ENCODE assay signal across 8 cellular contexts in genomic region chr2:88626171-88627054, GRCh38. TPM values are rescaled to one million over a fixed set of nuclear protein-coding genes. Genes with fewer than 3 reads are reported as not detected.
DNase-seq lines count a peak whose midpoint lies in the region; ATAC-seq and TF ChIP-seq lines count a peak whose summit lies in the region.

No MANE protein-coding gene starts in this region.

- intact Hi-C loops in activated B cell treated with CpG ODN at 0.5 μM for 24 hours (cut with micrococcal nuclease) (loop anchor here (1.0 to 5.0 kb wide), 8 partner anchors 10 to 610 kb away; partner anchors contain the start of genes RNU2-63P and RPIA), left lung (cut with DNase I) (no loop called here)

- H3K4me3 ChIP-seq in choroid plexus epithelial cell (ENCODE audit: low read depth, low read length): peak overlapping the region; percentile 99
- peak overlapping the region; percentile 75 to 93 for H3K4me3 ChIP-seq in left lung

- H3K4me1 ChIP-seq in left lung: peaks cover 7 to 46% of the 10 kb centered on the region in 2 donors

- H3K4me3 Mint-ChIP-seq in activated B cell treated with CpG ODN at 0.5 μM for 24 hours: peak overlapping the region; percentile 97

- H3K36me3 Mint-ChIP-seq in activated B cell treated with CpG ODN at 0.5 μM for 24 hours (ENCODE audit: low read depth): peaks cover 6% of the 10 kb centered on the region

- POLR2A ChIA-PET in activated B cell treated with CpG ODN at 0.5 μM for 24 hours (lab: Charles Lee): interaction anchor here (0.6 to 3.8 kb wide), 9 partner anchors 8 to 35 kb away, joined by 3 to 59 read pairs (median 6); no protein-coding TSS in a partner anchor

- H3K27ac ChIP-seq in left lung: peak overlapping the region; percentile 97 to 99

- ATAC-seq in HG03460 (IDR thresholded peaks at IDR 0.05; ENCODE audit: unreplicated experiment) (peak; percentile 1), activated B cell treated with CpG ODN at 0.5 μM for 24 hours (ENCODE audit: low read depth) (peak; percentile 0), left lung (no peak)

- H3K36me3 ChIP-seq in left lung: no peaks in the 10 kb centered on the region

- CTCF ChIA-PET in activated B cell treated with CpG ODN at 0.5 μM for 24 hours (lab: Charles Lee): interaction anchor here (0.8 to 1.6 kb wide), 3 partner anchors 10 to 33 kb away, joined by 3 to 5 read pairs (median 3); no protein-coding TSS in a partner anchor

- TF ChIP-seq CTCF in activated B cell treated with CpG ODN at 0.5 μM for 24 hours (IDR thresholded peaks at IDR 0.05): no peak
- TF ChIP-seq CTCF in choroid plexus epithelial cell (conservative IDR thresholded peaks at IDR 0.05; ENCODE audit: low read depth, low read length): no peak
- TF ChIP-seq CTCF in left lung (IDR thresholded peaks at IDR 0.05): no peak

- H3K9me3 ChIP-seq in left lung: no peaks in the 10 kb centered on the region

- H3K27me3 ChIP-seq in left lung: no peaks in the 10 kb centered on the region

- no peaks in the 10 kb centered on the region for H3K27me3 Mint-ChIP-seq in activated B cell treated with CpG ODN at 0.5 μM for 24 hours

- no peaks in the 10 kb centered on the region for H3K9me3 Mint-ChIP-seq in activated B cell treated with CpG ODN at 0.5 μM for 24 hours

- DNase-seq in NCI-H2227 (lab: John Stamatoyannopoulos, UW; ENCODE audit: unreplicated experiment): peak; percentile 62
- no peak for DNase-seq in NCI-H2227 treated with DMSO at 0.1 percent for 48 hours (lab: John Stamatoyannopoulos, UW)
- DNase-seq in activated B cell treated with CpG ODN at 0.5 μM for 24 hours: peak; percentile 55
- DNase-seq in choroid plexus epithelial cell (ENCODE audit: low read depth): no peak
- DNase-seq in left lung: peak; percentile 47 to 87
- peak; percentile 35 to 37 for DNase-seq in stimulated activated CD4-positive, alpha-beta T cell treated with anti-CD3 and anti-CD28 coated beads, Interleukin-4, amount 100 ng/mL, for 4 hours
- no peak for DNase-seq in NCI-H1694 treated with DMSO at 0.1 percent for 48 hours (lab: John Stamatoyannopoulos, UW)

- H3K27ac Mint-ChIP-seq in activated B cell treated with CpG ODN at 0.5 μM for 24 hours: peak overlapping the region; percentile 94

- H3K4me1 Mint-ChIP-seq in activated B cell treated with CpG ODN at 0.5 μM for 24 hours: peaks cover 9% of the 10 kb centered on the region

RNA-seq across cellular contexts. Expression of gene EIF2AK3, which starts 0.9 kb away (rescaled TPM):
- total RNA-seq in activated B cell treated with CpG ODN at 0.5 μM for 24 hours: 28.2 and 28.6 TPM in 2 replicates
- 10 to 100 TPM; 27.1 to 29.0 TPM for total RNA-seq in left lung

Comparison
In these comparisons a context has a peak if more than half of its experiments do, and no peak if none do; other contexts are left out.
1. DNase-seq: peak in NCI-H2227 (single experiment), activated B cell treated with CpG ODN at 0.5 μM for 24 hours (single experiment), left lung (2 of 2) and stimulated activated CD4-positive, alpha-beta T cell treated with anti-CD3 and anti-CD28 coated beads, Interleukin-4, amount 100 ng/mL, for 4 hours (2 of 2); none in NCI-H2227 treated with DMSO at 0.1 percent for 48 hours (single experiment), choroid plexus epithelial cell (single experiment) and NCI-H1694 treated with DMSO at 0.1 percent for 48 hours (single experiment).